In genomic region chr6:138593100-138593877, GRCh38 we compare ENCODE assay signal across 9 cellular contexts.
DNase-seq lines count a peak whose midpoint lies in the region; ATAC-seq and TF ChIP-seq lines count a peak whose summit lies in the region.
"Had no signal": no experiment of that assay in that cellular context is flagged by ENCODE, and none has a peak within 500 bp of the region (broad histone marks: within the 10 kb centered on the region; RNA-seq: fewer than 3 reads in every experiment).

No MANE protein-coding gene starts in this region.

- H2AFZ ChIP-seq in OCI-LY1 (ENCODE audit: low read length), result no peak overlapping the region

- no peaks in the 10 kb centered on the region for H4K20me1 ChIP-seq in OCI-LY1 (ENCODE audit: insufficient read depth, low read length)

- H3K9me2 ChIP-seq in OCI-LY1 (ENCODE audit: low read depth, low read length), result no peaks in the 10 kb centered on the region

- no peaks in the 10 kb centered on the region for H3K27me3 ChIP-seq in OCI-LY1 (ENCODE audit: insufficient read depth, low read length)
- H3K27me3 ChIP-seq in right atrium auricular region, result no peaks in the 10 kb centered on the region

- DNase-seq in activated CD8-positive, alpha-beta memory T cell treated with anti-CD3 and anti-CD28 coated beads for 24 hours, result peak; percentile 64
- DNase-seq in activated CD8-positive, alpha-beta memory T cell treated with anti-CD3 and anti-CD28 coated beads, Interleukin-2, amount 50 U/mL, for 4 hours, result no peak
- peak; percentile 31 for DNase-seq in activated naive CD4-positive, alpha-beta T cell treated with anti-CD3 and anti-CD28 coated beads, Interleukin-2, amount 50 U/mL, for 16 hours
- DNase-seq in right atrium auricular region (ENCODE audit: low spot score) (peak; percentile 83), skeletal muscle cell (ENCODE audit: low read depth) (peak; percentile 96), KG1 (lab: John Stamatoyannopoulos, UW) (no peak)
- DNase-seq: DND-41 had no signal

- no peaks in the 10 kb centered on the region for H3K79me2 ChIP-seq in OCI-LY1 (ENCODE audit: insufficient read depth, low read length)

- H3K36me3 ChIP-seq in OCI-LY1 (ENCODE audit: insufficient read depth, low read length), result no peaks in the 10 kb centered on the region
- no peaks in the 10 kb centered on the region for H3K36me3 ChIP-seq in right atrium auricular region

- no peak overlapping the region for H3K9ac ChIP-seq in OCI-LY1 (ENCODE audit: low read length)

- H3K4me2 ChIP-seq in OCI-LY1 (ENCODE audit: low read length), result peak overlapping the region; percentile 40; the same call in 1 of the 2 replicates

- no peaks in the 10 kb centered on the region for H3F3A ChIP-seq in OCI-LY1 (ENCODE audit: insufficient read depth, low read length)

- H3K27ac ChIP-seq in OCI-LY1 (ENCODE audit: low read depth, low read length, poor library complexity, severe bottlenecking), result no peak overlapping the region
- peak overlapping the region; percentile 54 to 58 for H3K27ac ChIP-seq in right atrium auricular region

- H3K4me3 ChIP-seq in OCI-LY1 (ENCODE audit: low read depth, low read length, poor library complexity, severe bottlenecking) (peak overlapping the region; percentile 7), right atrium auricular region (no peak overlapping the region), skeletal muscle cell (ENCODE audit: low read depth, low read length) (peak overlapping the region; percentile 24)

- peaks cover 12% of the 10 kb centered on the region for H3K4me1 ChIP-seq in OCI-LY1 (ENCODE audit: insufficient read depth, low read length, severe bottlenecking)
- peaks cover 0 to 23% of the 10 kb centered on the region in 2 donors for H3K4me1 ChIP-seq in right atrium auricular region

- ATAC-seq in HG02885 (IDR thresholded peaks at IDR 0.05; ENCODE audit: poor library complexity, unreplicated experiment), result peak; percentile 83

- TF ChIP-seq CTCF in OCI-LY1 (IDR thresholded peaks at IDR 0.05; ENCODE audit: low read length) (no peak), right atrium auricular region (IDR thresholded peaks at IDR 0.05) (no peak)

- no peaks in the 10 kb centered on the region for H3K9me3 ChIP-seq in OCI-LY1 (ENCODE audit: low read length)
- no peaks in the 10 kb centered on the region for H3K9me3 ChIP-seq in right atrium auricular region

Comparison
In these comparisons a context has a peak if more than half of its experiments do, and no peak if none do; other contexts are left out.
1. DNase-seq: peak in activated CD8-positive, alpha-beta memory T cell treated with anti-CD3 and anti-CD28 coated beads for 24 hours (single experiment), activated naive CD4-positive, alpha-beta T cell treated with anti-CD3 and anti-CD28 coated beads, Interleukin-2, amount 50 U/mL, for 16 hours (single experiment), right atrium auricular region (single experiment) and skeletal muscle cell (single experiment); none in activated CD8-positive, alpha-beta memory T cell treated with anti-CD3 and anti-CD28 coated beads, Interleukin-2, amount 50 U/mL, for 4 hours (single experiment) and KG1 (single experiment).
2. H3K4me3 ChIP-seq: peak in OCI-LY1 (single experiment) and skeletal muscle cell (single experiment); none in right atrium auricular region (0 of 2).